Comparison of ENCODE assay signal across 1 cellular context in the genomic region with DNA sequence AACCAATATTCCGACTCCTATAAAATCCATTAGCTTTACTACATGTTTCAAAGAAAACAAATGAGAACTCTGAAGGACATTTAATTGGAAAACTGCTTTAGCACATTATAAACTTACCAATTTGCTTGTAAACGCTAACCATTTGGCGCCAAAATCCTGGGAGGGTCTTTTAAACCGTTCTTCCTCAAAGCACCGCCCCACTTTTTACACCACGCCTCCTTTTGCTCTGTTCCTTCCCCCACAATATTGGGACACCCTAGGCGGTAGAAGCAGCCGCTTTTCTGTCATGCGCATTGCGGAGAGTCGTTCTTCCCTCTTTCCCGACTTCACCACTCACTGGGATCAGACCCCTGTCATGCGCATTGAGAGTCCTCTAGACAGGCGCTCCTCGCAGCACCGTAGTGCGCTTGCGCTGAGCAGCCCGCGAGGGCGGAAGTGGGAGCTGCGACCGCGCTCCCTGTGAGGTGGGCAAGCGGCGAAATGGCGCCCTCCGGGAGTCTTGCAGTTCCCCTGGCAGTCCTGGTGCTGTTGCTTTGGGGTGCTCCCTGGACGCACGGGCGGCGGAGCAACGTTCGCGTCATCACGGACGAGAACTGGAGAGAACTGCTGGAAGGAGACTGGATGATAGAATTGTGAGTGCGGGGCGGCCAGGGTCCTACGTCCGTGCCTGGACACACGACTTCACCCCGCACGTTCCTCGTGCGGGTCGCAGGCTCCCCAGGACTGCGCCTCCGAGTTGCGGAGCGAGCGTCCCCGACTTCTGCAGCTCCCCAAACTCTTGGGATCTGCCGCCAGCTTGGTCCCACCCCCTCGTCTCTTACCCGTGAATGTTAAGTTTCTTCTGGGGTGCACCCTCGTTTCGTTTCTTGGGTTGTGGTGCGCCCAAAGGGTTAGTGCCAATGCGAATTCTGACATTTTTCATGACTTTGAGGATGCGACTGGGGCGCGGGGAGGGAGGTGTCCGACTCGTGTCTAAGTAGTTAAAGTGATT.
TF ChIP-seq lines count a peak whose summit lies in the region.

A gene with protein sequence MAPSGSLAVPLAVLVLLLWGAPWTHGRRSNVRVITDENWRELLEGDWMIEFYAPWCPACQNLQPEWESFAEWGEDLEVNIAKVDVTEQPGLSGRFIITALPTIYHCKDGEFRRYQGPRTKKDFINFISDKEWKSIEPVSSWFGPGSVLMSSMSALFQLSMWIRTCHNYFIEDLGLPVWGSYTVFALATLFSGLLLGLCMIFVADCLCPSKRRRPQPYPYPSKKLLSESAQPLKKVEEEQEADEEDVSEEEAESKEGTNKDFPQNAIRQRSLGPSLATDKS (plus strand): TSS at position 435 of the 991 bp plus-strand sequence. CDS start 46 bp downstream, at position 481.

TF ChIP-seq in HepG2, 621 proteins besides CTCF, POLR2A, EP300 and RAD21 (continued from another document and continues in another):
- TF ChIP-seq, protein P1, sequence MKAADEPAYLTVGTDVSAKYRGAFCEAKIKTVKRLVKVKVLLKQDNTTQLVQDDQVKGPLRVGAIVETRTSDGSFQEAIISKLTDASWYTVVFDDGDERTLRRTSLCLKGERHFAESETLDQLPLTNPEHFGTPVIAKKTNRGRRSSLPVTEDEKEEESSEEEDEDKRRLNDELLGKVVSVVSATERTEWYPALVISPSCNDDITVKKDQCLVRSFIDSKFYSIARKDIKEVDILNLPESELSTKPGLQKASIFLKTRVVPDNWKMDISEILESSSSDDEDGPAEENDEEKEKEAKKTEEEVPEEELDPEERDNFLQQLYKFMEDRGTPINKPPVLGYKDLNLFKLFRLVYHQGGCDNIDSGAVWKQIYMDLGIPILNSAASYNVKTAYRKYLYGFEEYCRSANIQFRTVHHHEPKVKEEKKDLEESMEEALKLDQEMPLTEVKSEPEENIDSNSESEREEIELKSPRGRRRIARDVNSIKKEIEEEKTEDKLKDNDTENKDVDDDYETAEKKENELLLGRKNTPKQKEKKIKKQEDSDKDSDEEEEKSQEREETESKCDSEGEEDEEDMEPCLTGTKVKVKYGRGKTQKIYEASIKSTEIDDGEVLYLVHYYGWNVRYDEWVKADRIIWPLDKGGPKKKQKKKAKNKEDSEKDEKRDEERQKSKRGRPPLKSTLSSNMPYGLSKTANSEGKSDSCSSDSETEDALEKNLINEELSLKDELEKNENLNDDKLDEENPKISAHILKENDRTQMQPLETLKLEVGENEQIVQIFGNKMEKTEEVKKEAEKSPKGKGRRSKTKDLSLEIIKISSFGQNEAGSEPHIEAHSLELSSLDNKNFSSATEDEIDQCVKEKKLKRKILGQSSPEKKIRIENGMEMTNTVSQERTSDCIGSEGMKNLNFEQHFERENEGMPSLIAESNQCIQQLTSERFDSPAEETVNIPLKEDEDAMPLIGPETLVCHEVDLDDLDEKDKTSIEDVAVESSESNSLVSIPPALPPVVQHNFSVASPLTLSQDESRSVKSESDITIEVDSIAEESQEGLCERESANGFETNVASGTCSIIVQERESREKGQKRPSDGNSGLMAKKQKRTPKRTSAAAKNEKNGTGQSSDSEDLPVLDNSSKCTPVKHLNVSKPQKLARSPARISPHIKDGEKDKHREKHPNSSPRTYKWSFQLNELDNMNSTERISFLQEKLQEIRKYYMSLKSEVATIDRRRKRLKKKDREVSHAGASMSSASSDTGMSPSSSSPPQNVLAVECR (CRISPR knock-in tag; IDR thresholded peaks at IDR 0.05; ENCODE audit: borderline replicate concordance) = peak; percentile 95
- TF ChIP-seq ZNF747 (CRISPR knock-in tag; IDR thresholded peaks at IDR 0.05; ENCODE audit: borderline replicate concordance) (no peak), KAT8 (CRISPR knock-in tag; IDR thresholded peaks at IDR 0.05) (peak; percentile 93), CC2D1A (CRISPR knock-in tag; IDR thresholded peaks at IDR 0.05) (no peak), FOXJ3 (CRISPR knock-in tag; IDR thresholded peaks at IDR 0.05; ENCODE audit: borderline replicate concordance) (peak; percentile 28; the same call in 1 of the 2 replicates), RBM39 (IDR thresholded peaks at IDR 0.05; ENCODE audit: low read depth, low read length, poor library complexity, severe bottlenecking) (peak; percentile 60), HDAC6 (IDR thresholded peaks at IDR 0.05; ENCODE audit: low read depth, low read length) (no peak), ZNF775 (CRISPR knock-in tag; IDR thresholded peaks at IDR 0.05; ENCODE audit: borderline replicate concordance) (no peak), ZIK1 (CRISPR knock-in tag; IDR thresholded peaks at IDR 0.05; ENCODE audit: borderline replicate concordance, low read depth) (0 out of 2 replicates have a peak, but pooled peaks have one; percentile 58), SAP130 (CRISPR knock-in tag; IDR thresholded peaks at IDR 0.05; ENCODE audit: low read depth) (peak; percentile 94), HNRNPUL1 (IDR thresholded peaks at IDR 0.05; ENCODE audit: low read depth, low read length) (no peak), HNF4A (CRISPR knock-in tag; IDR thresholded peaks at IDR 0.05) (no peak), ZNF75D (CRISPR knock-in tag; IDR thresholded peaks at IDR 0.05; ENCODE audit: borderline replicate concordance) (no peak), ZNF577 (CRISPR knock-in tag; IDR thresholded peaks at IDR 0.05; ENCODE audit: borderline replicate concordance, low read depth) (no peak), FOSL1 (CRISPR knock-in tag; IDR thresholded peaks at IDR 0.05; ENCODE audit: borderline replicate concordance) (no peak), ZNF83 (CRISPR knock-in tag; IDR thresholded peaks at IDR 0.05; ENCODE audit: borderline replicate concordance) (no peak), REPIN1 (CRISPR knock-in tag; IDR thresholded peaks at IDR 0.05; ENCODE audit: borderline replicate concordance, low read depth) (peak; percentile 82; the same call in 1 of the 2 replicates), YEATS2 (CRISPR knock-in tag; IDR thresholded peaks at IDR 0.05; ENCODE audit: borderline replicate concordance) (no peak), MEIS2 (CRISPR knock-in tag; IDR thresholded peaks at IDR 0.05) (peak; percentile 66; the same call in 1 of the 2 replicates), JUNB (CRISPR knock-in tag; IDR thresholded peaks at IDR 0.05; ENCODE audit: borderline replicate concordance) (no peak), AHR (CRISPR knock-in tag; IDR thresholded peaks at IDR 0.05) (no peak), RFXANK (CRISPR knock-in tag; IDR thresholded peaks at IDR 0.05) (no peak), SALL2 (CRISPR knock-in tag; IDR thresholded peaks at IDR 0.05) (peak; percentile 79), ZFP36 (IDR thresholded peaks at IDR 0.05; ENCODE audit: borderline replicate concordance, low read depth, low read length, partially characterized antibody) (no peak), TAF15 (IDR thresholded peaks at IDR 0.05; ENCODE audit: low read depth, low read length, poor library complexity, severe bottlenecking) (no peak), TBL1XR1 (IDR thresholded peaks at IDR 0.05; ENCODE audit: borderline replicate concordance, low read length, partially characterized antibody) (no peak), NFKBIZ (CRISPR knock-in tag; IDR thresholded peaks at IDR 0.05) (no peak), ZNF224 (CRISPR knock-in tag; IDR thresholded peaks at IDR 0.05) (peak; percentile 69; the same call in 1 of the 2 replicates)
- TF ChIP-seq, protein P2, sequence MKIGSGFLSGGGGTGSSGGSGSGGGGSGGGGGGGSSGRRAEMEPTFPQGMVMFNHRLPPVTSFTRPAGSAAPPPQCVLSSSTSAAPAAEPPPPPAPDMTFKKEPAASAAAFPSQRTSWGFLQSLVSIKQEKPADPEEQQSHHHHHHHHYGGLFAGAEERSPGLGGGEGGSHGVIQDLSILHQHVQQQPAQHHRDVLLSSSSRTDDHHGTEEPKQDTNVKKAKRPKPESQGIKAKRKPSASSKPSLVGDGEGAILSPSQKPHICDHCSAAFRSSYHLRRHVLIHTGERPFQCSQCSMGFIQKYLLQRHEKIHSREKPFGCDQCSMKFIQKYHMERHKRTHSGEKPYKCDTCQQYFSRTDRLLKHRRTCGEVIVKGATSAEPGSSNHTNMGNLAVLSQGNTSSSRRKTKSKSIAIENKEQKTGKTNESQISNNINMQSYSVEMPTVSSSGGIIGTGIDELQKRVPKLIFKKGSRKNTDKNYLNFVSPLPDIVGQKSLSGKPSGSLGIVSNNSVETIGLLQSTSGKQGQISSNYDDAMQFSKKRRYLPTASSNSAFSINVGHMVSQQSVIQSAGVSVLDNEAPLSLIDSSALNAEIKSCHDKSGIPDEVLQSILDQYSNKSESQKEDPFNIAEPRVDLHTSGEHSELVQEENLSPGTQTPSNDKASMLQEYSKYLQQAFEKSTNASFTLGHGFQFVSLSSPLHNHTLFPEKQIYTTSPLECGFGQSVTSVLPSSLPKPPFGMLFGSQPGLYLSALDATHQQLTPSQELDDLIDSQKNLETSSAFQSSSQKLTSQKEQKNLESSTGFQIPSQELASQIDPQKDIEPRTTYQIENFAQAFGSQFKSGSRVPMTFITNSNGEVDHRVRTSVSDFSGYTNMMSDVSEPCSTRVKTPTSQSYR (CRISPR knock-in tag; IDR thresholded peaks at IDR 0.05; ENCODE audit: borderline replicate concordance) = no peak
- TF ChIP-seq, protein P3, sequence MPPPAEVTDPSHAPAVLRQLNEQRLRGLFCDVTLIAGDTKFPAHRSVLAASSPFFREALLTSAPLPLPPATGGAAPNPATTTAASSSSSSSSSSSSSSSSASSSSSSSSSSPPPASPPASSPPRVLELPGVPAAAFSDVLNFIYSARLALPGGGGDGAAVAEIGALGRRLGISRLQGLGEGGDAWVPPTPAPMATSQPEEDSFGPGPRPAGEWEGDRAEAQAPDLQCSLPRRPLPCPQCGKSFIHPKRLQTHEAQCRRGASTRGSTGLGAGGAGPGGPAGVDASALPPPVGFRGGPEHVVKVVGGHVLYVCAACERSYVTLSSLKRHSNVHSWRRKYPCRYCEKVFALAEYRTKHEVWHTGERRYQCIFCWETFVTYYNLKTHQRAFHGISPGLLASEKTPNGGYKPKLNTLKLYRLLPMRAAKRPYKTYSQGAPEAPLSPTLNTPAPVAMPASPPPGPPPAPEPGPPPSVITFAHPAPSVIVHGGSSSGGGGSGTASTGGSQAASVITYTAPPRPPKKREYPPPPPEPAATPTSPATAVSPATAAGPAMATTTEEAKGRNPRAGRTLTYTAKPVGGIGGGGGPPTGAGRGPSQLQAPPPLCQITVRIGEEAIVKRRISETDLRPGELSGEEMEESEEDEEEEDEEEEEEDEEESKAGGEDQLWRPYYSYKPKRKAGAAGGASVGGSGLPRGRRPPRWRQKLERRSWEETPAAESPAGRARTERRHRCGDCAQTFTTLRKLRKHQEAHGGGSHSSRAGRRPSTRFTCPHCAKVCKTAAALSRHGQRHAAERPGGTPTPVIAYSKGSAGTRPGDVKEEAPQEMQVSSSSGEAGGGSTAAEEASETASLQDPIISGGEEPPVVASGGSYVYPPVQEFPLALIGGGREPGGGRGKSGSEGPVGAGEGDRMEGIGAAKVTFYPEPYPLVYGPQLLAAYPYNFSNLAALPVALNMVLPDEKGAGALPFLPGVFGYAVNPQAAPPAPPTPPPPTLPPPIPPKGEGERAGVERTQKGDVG (CRISPR knock-in tag; IDR thresholded peaks at IDR 0.05; ENCODE audit: borderline replicate concordance) = 0 out of 2 replicates have a peak, but pooled peaks have one; percentile 51
- TF ChIP-seq, protein P4, sequence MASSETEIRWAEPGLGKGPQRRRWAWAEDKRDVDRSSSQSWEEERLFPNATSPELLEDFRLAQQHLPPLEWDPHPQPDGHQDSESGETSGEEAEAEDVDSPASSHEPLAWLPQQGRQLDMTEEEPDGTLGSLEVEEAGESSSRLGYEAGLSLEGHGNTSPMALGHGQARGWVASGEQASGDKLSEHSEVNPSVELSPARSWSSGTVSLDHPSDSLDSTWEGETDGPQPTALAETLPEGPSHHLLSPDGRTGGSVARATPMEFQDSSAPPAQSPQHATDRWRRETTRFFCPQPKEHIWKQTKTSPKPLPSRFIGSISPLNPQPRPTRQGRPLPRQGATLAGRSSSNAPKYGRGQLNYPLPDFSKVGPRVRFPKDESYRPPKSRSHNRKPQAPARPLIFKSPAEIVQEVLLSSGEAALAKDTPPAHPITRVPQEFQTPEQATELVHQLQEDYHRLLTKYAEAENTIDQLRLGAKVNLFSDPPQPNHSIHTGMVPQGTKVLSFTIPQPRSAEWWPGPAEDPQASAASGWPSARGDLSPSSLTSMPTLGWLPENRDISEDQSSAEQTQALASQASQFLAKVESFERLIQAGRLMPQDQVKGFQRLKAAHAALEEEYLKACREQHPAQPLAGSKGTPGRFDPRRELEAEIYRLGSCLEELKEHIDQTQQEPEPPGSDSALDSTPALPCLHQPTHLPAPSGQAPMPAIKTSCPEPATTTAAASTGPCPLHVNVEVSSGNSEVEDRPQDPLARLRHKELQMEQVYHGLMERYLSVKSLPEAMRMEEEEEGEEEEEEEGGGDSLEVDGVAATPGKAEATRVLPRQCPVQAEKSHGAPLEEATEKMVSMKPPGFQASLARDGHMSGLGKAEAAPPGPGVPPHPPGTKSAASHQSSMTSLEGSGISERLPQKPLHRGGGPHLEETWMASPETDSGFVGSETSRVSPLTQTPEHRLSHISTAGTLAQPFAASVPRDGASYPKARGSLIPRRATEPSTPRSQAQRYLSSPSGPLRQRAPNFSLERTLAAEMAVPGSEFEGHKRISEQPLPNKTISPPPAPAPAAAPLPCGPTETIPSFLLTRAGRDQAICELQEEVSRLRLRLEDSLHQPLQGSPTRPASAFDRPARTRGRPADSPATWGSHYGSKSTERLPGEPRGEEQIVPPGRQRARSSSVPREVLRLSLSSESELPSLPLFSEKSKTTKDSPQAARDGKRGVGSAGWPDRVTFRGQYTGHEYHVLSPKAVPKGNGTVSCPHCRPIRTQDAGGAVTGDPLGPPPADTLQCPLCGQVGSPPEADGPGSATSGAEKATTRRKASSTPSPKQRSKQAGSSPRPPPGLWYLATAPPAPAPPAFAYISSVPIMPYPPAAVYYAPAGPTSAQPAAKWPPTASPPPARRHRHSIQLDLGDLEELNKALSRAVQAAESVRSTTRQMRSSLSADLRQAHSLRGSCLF (CRISPR knock-in tag; IDR thresholded peaks at IDR 0.05; ENCODE audit: borderline replicate concordance) = 0 out of 2 replicates have a peak, but pooled peaks have one; percentile 29
